8 cellular contexts compared by ENCODE assay signal in genomic region chr12:119176267-119177055, GRCh38. TPM values are rescaled to one million over a fixed set of nuclear protein-coding genes. Genes with fewer than 3 reads are reported as not detected.
DNase-seq lines count a peak whose midpoint lies in the region; ATAC-seq and TF ChIP-seq lines count a peak whose summit lies in the region.

No MANE protein-coding gene starts in this region.

- peaks cover 7% of the 10 kb centered on the region for H3K27me3 Mint-ChIP-seq in activated naive CD4-positive, alpha-beta T cell treated with anti-CD3 and anti-CD28 coated beads for 36 hours (ENCODE audit: low read depth)

- peak overlapping the region; percentile 95 to 97 for H3K27ac ChIP-seq in coronary artery
- peak overlapping the region; percentile 68 to 86 for H3K27ac ChIP-seq in lung (ENCODE audit: low read depth in 1 of 2, low read length in 1 of 2)
- H3K27ac ChIP-seq in urinary bladder (ENCODE audit: low read depth), result peak overlapping the region; percentile 48

- no peak for TF ChIP-seq CTCF in coronary artery (IDR thresholded peaks at IDR 0.05)
- TF ChIP-seq CTCF in lung (IDR thresholded peaks at IDR 0.05; ENCODE audit: control extremely low read depth, extremely low read depth), result no peak

- no peaks in the 10 kb centered on the region for H3K4me1 ChIP-seq in lung (ENCODE audit: control insufficient read depth in 2 of 2, insufficient read depth in 2 of 2, low read length in 2 of 2)
- H3K4me1 ChIP-seq in urinary bladder (ENCODE audit: insufficient read depth), result no peaks in the 10 kb centered on the region

- DNase-seq in DMS153 (lab: John Stamatoyannopoulos, UW), result peak; percentile 67
- DNase-seq in NCI-H2171 treated with DMSO at 0.1 percent for 48 hours (lab: John Stamatoyannopoulos, UW), result peak; percentile 49
- peak; percentile 98 for DNase-seq in coronary artery (ENCODE audit: low spot score)
- DNase-seq in lung (ENCODE audit: low spot score), result peak; percentile 71
- DNase-seq in activated CD4-positive, alpha-beta T cell treated with anti-CD3 and anti-CD28 coated beads for 1 hour, result no peak
- no peak for DNase-seq in activated naive CD4-positive, alpha-beta T cell treated with anti-CD3 and anti-CD28 coated beads for 36 hours

- 36 to 49% methylated on average over 21 of the region's 21 CpGs for WGBS in lung, 2 donors
- 22% methylated on average over 21 of the region's 21 CpGs for WGBS in urinary bladder

- H3K9me3 ChIP-seq in lung (ENCODE audit: control insufficient read depth in 2 of 2, insufficient read depth in 1 of 2, low read length in 1 of 2), result no peaks in the 10 kb centered on the region

- H3K36me3 ChIP-seq in lung (ENCODE audit: control insufficient read depth in 2 of 2, insufficient read depth in 2 of 2, low read length in 2 of 2), result no peaks in the 10 kb centered on the region
- no peaks in the 10 kb centered on the region for H3K36me3 ChIP-seq in urinary bladder (ENCODE audit: insufficient read depth)

- H3K4me1 Mint-ChIP-seq in activated naive CD4-positive, alpha-beta T cell treated with anti-CD3 and anti-CD28 coated beads for 36 hours (ENCODE audit: low read depth), result no peaks in the 10 kb centered on the region

- intact Hi-C loops in activated naive CD4-positive, alpha-beta T cell treated with anti-CD3 and anti-CD28 coated beads for 36 hours (cut with micrococcal nuclease), result no loop called here

- no peaks in the 10 kb centered on the region for H3K36me3 Mint-ChIP-seq in activated naive CD4-positive, alpha-beta T cell treated with anti-CD3 and anti-CD28 coated beads for 36 hours (ENCODE audit: low read depth)

- no peak overlapping the region for H3K4me3 Mint-ChIP-seq in activated naive CD4-positive, alpha-beta T cell treated with anti-CD3 and anti-CD28 coated beads for 36 hours

- H3K9me3 Mint-ChIP-seq in activated naive CD4-positive, alpha-beta T cell treated with anti-CD3 and anti-CD28 coated beads for 36 hours, result no peaks in the 10 kb centered on the region

- H3K4me3 ChIP-seq in coronary artery, result peak overlapping the region; percentile 68
- H3K4me3 ChIP-seq in lung, result no peak overlapping the region
- peak overlapping the region; percentile 3 for H3K4me3 ChIP-seq in urinary bladder (ENCODE audit: low read depth, low read length)

- no peak for ATAC-seq in lung (ENCODE audit: insufficient read depth, low FRiP score)
- ATAC-seq in GM19455 (IDR thresholded peaks at IDR 0.05; ENCODE audit: unreplicated experiment), result no peak

- CTCF ChIA-PET in activated naive CD4-positive, alpha-beta T cell treated with anti-CD3 and anti-CD28 coated beads for 36 hours (lab: Charles Lee), result no interaction called here

- H3K27me3 ChIP-seq in lung (ENCODE audit: control insufficient read depth, insufficient read depth), result no peaks in the 10 kb centered on the region

- no peak overlapping the region for H3K27ac Mint-ChIP-seq in activated naive CD4-positive, alpha-beta T cell treated with anti-CD3 and anti-CD28 coated beads for 36 hours

RNA-seq across cellular contexts. Expression of gene HSPB8, which starts 2.3 kb away (rescaled TPM):
- 10 to 100 TPM; 34.4 to 49.1 TPM for total RNA-seq in lung
- 10 to 100 TPM; 38.1 to 43.4 TPM for polyA plus RNA-seq in lung
- total RNA-seq in urinary bladder, result 47.8 TPM
- polyA plus RNA-seq in urinary bladder, result 601 TPM
- total RNA-seq in activated naive CD4-positive, alpha-beta T cell treated with anti-CD3 and anti-CD28 coated beads for 36 hours, result not detected

Comparison
In these comparisons a context has a peak if more than half of its experiments do, and no peak if none do; other contexts are left out.
1. DNase-seq: peak in DMS153 (single experiment), NCI-H2171 treated with DMSO at 0.1 percent for 48 hours (single experiment), coronary artery (single experiment) and lung (single experiment); none in activated CD4-positive, alpha-beta T cell treated with anti-CD3 and anti-CD28 coated beads for 1 hour (single experiment) and activated naive CD4-positive, alpha-beta T cell treated with anti-CD3 and anti-CD28 coated beads for 36 hours (single experiment).
2. RNA of gene HSPB8, which starts 2.3 kb away (total RNA-seq): 34.4 to 49.1 TPM in lung and 47.8 TPM in urinary bladder (single experiment); not detected in activated naive CD4-positive, alpha-beta T cell treated with anti-CD3 and anti-CD28 coated beads for 36 hours; every median in the first group is over 10 times any median in the second.
3. Peak in every context shown above with its lines, with median percentiles within 50 percentile points of each other: H3K27ac ChIP-seq.